ENCODE assay signal across 1 cellular context in genomic region chr2:241842067-241842415, GRCh38.
TF ChIP-seq lines count a peak whose summit lies in the region.

No MANE protein-coding gene starts in this region.

TF ChIP-seq in HepG2, 621 proteins besides CTCF, POLR2A, EP300 and RAD21:
- TF ChIP-seq ZNF75D (CRISPR knock-in tag; IDR thresholded peaks at IDR 0.05; ENCODE audit: borderline replicate concordance) (no peak), POLR2G (IDR thresholded peaks at IDR 0.05; ENCODE audit: low read depth, low read length) (no peak), ZNF883 (CRISPR knock-in tag; IDR thresholded peaks at IDR 0.05; ENCODE audit: not compliant biosample characterization) (peak; percentile 9), RERE (CRISPR knock-in tag; IDR thresholded peaks at IDR 0.05; ENCODE audit: low read depth) (no peak), EEA1 (CRISPR knock-in tag; IDR thresholded peaks at IDR 0.05; ENCODE audit: borderline replicate concordance) (no peak), ZNF441 (CRISPR knock-in tag; IDR thresholded peaks at IDR 0.05; ENCODE audit: borderline replicate concordance) (no peak), GABPB1 (CRISPR knock-in tag; IDR thresholded peaks at IDR 0.05) (no peak), MLLT10 (CRISPR knock-in tag; IDR thresholded peaks at IDR 0.05) (no peak)
- TF ChIP-seq, protein P1, sequence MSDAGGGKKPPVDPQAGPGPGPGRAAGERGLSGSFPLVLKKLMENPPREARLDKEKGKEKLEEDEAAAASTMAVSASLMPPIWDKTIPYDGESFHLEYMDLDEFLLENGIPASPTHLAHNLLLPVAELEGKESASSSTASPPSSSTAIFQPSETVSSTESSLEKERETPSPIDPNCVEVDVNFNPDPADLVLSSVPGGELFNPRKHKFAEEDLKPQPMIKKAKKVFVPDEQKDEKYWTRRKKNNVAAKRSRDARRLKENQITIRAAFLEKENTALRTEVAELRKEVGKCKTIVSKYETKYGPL (CRISPR knock-in tag; IDR thresholded peaks at IDR 0.05) = no peak
